ENCODE assay signal across 6 cellular contexts in the genomic region with DNA sequence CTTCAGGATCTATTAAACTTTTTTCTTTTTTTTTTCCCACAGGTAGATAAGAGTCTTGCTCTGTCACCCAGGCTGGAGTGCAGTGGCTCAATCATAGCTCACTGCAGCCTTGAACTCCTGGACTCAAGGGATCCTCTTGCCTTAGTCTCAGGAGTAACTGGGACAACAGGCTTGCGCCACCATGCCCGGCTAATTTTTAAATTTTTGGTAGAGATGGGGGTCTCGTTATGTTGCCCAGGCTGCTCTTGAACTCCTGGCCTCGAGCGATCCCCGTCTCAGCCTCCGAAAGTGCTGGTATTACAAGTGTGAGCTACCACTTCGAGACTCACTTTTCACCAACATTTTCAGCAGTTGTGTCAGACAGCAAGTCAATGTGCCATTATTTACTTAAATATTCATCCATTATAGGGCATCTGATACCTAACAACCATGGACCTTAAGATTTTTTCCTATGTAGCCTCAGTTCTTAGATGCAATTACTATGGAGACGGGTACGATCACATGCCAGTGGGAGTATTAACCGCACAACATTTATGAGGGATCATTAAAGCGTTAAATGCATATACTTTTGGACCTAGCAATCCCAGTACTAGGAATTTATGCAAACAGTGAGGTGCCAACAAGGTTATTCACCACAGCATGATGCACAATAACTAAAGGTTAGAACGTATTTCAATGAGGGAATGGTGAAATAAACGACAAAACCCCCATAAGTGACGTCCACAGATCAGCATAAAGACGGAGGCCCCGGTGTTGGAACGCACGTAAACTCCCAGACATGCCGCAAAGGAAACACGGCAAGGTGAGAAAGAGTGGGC. TPM values are rescaled to one million over a fixed set of nuclear protein-coding genes. Genes with fewer than 3 reads are reported as not detected.
A peak's percentile ranks its signal among the peaks of the same experiment; 100 is the strongest.
DNase-seq lines count a peak whose midpoint lies in the region; ATAC-seq and TF ChIP-seq lines count a peak whose summit lies in the region.

No MANE protein-coding gene starts in this region.

- H3K4me1 ChIP-seq in mucosa of descending colon (ENCODE audit: low read depth), result peaks cover 18% of the 10 kb centered on the region

- peaks cover 25% of the 10 kb centered on the region for H3K36me3 Mint-ChIP-seq in activated naive CD8-positive, alpha-beta T cell treated with anti-CD3 and anti-CD28 coated beads, Interleukin-2, amount 50 U/mL, for 24 hours (ENCODE audit: low read depth)

- peak overlapping the region; percentile 93 for H3K4me3 Mint-ChIP-seq in activated naive CD8-positive, alpha-beta T cell treated with anti-CD3 and anti-CD28 coated beads, Interleukin-2, amount 50 U/mL, for 24 hours

- intact Hi-C loops in mucosa of descending colon (cut with DNase I, micrococcal nuclease), result no loop called here

- peaks cover 41% of the 10 kb centered on the region for H3K4me1 Mint-ChIP-seq in activated naive CD8-positive, alpha-beta T cell treated with anti-CD3 and anti-CD28 coated beads, Interleukin-2, amount 50 U/mL, for 24 hours

- no peaks in the 10 kb centered on the region for H3K9me3 Mint-ChIP-seq in activated naive CD8-positive, alpha-beta T cell treated with anti-CD3 and anti-CD28 coated beads, Interleukin-2, amount 50 U/mL, for 24 hours

- no peaks in the 10 kb centered on the region for H3K9me3 ChIP-seq in mucosa of descending colon

- peak overlapping the region; percentile 97 for H3K27ac Mint-ChIP-seq in activated naive CD8-positive, alpha-beta T cell treated with anti-CD3 and anti-CD28 coated beads, Interleukin-2, amount 50 U/mL, for 24 hours

- TF ChIP-seq CTCF in AG10803 (conservative IDR thresholded peaks at IDR 0.05; ENCODE audit: low read length) (no peak), mucosa of descending colon (IDR thresholded peaks at IDR 0.05) (no peak)

- H3K4me3 ChIP-seq in AG10803 (ENCODE audit: low read length) (peak overlapping the region; percentile 88), mucosa of descending colon (peak overlapping the region; percentile 80)

- no peaks in the 10 kb centered on the region for H3K27me3 Mint-ChIP-seq in activated naive CD8-positive, alpha-beta T cell treated with anti-CD3 and anti-CD28 coated beads, Interleukin-2, amount 50 U/mL, for 24 hours

- no peaks in the 10 kb centered on the region for H3K36me3 ChIP-seq in mucosa of descending colon (ENCODE audit: low read depth)

- ATAC-seq in HG03066 (IDR thresholded peaks at IDR 0.05; ENCODE audit: low read depth, unreplicated experiment) (peak; percentile 20), mucosa of descending colon (peak; percentile 23)
- peak; percentile 37 for ATAC-seq in activated naive CD8-positive, alpha-beta T cell treated with anti-CD3 and anti-CD28 coated beads, Interleukin-2, amount 50 U/mL, for 24 hours

- DNase-seq in AG10803 (ENCODE audit: low read depth) (no peak), mucosa of descending colon (no peak), globus pallidus (ENCODE audit: low spot score) (no peak), glomerular visceral epithelial cell (ENCODE audit: extremely low spot score) (no peak)
- no peak for DNase-seq in activated naive CD8-positive, alpha-beta T cell treated with anti-CD3 and anti-CD28 coated beads, Interleukin-2, amount 50 U/mL, for 24 hours

RNA-seq across cellular contexts. Expression of gene SIRT3, which starts 0.8 kb away (rescaled TPM):
- total RNA-seq in mucosa of descending colon, result 10 to 100 TPM; 19.3 to 22.1 (median 22.0) TPM

RNA-seq across cellular contexts. Expression of gene PSMD13, which starts 1.4 kb away (rescaled TPM):
- 100 to 1,000 TPM in 1 of 3 donors, 10 to 100 TPM in 2; 92.6 to 110 (median 96.4) TPM for total RNA-seq in mucosa of descending colon

RNA-seq across cellular contexts. Expression of gene RIC8A, which starts 27.9 kb away (rescaled TPM):
- total RNA-seq in mucosa of descending colon, result 10 to 100 TPM; 75.1 to 93.1 (median 82.2) TPM

RNA-seq across cellular contexts. Expression of gene BET1L, which starts 28.2 kb away (rescaled TPM):
- total RNA-seq in mucosa of descending colon, result 10 to 100 TPM; 51.5 to 59.9 (median 55.8) TPM

RNA-seq across cellular contexts. Expression of gene SCGB1C1, which starts 42.5 kb away (rescaled TPM):
- not detected for total RNA-seq in mucosa of descending colon
